1 cellular context compared by ENCODE assay signal in the genomic region with DNA sequence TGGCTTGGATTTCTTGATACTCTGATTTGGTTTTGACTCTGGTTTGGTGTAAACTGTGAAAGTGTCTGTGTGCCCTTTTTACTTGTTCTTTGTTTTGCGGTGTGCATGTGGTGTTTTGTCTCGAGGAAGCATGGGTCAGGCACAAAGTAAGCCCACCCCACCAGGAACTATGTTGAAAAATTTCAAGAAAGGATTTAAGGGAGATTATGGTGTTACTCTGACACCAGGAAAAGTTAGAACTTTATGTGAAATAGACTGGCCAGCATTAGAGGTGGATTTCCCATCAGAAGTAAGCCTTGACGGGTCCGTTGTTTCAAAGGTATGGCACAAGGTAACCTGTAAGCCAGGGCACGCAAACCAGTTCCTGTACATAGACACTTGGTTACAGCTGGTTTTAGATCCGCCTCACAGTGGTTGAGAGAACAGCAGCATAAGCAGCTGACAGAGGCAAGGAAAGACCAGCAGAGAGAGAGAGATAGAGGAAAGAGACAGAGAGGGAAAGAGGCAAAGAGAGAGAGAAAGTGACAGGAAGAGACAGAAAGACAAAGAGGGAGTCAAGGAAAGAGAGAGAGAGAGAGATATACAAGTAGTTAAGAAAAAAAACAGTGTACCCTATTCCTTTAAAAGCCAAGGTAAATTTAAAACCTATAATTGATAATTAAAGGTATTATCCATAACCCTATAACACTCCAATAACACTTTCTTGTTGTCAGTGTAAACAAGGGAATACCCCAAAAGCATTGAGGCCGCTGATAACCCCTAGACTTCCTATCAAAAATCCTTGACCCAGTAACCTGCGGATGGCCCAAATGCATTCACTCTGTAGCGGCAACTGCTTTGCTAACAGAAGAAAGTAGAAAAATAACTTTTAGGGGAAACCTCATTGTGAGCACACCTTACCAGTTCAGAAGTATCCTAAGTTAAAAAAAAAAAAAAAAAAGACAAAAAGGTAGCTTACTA.
TF ChIP-seq lines count a peak whose summit lies in the region.

No MANE protein-coding gene starts in this region.

TF ChIP-seq in HepG2, 621 proteins besides CTCF, POLR2A, EP300 and RAD21 (continued from another document):
- TF ChIP-seq RBFOX2 (IDR thresholded peaks at IDR 0.05; ENCODE audit: low read depth, low read length) (peak; percentile 33; the same call in 1 of the 2 replicates), SNAPC2 (CRISPR knock-in tag; IDR thresholded peaks at IDR 0.05) (0 out of 2 replicates have a peak, but pooled peaks have one; percentile 6), GATA4 (IDR thresholded peaks at IDR 0.05; ENCODE audit: borderline replicate concordance, low read depth) (0 out of 2 replicates have a peak, but pooled peaks have one; percentile 43), ZNF296 (CRISPR knock-in tag; conservative IDR thresholded peaks at IDR 0.05) (no peak), ZNF619 (CRISPR knock-in tag; IDR thresholded peaks at IDR 0.05) (peak; percentile 11; the same call in 1 of the 2 replicates), BCL6 (CRISPR knock-in tag; IDR thresholded peaks at IDR 0.05) (peak; percentile 53; the same call in 1 of the 2 replicates), REPIN1 (CRISPR knock-in tag; IDR thresholded peaks at IDR 0.05; ENCODE audit: borderline replicate concordance, low read depth) (no peak), SYNCRIP (IDR thresholded peaks at IDR 0.05; ENCODE audit: insufficient read depth, low read depth, low read length) (no peak), FOSL2 (CRISPR knock-in tag; IDR thresholded peaks at IDR 0.05) (no peak), ZNF841 (CRISPR knock-in tag; IDR thresholded peaks at IDR 0.05; ENCODE audit: borderline replicate concordance) (0 out of 2 replicates have a peak, but pooled peaks have one; percentile 8), YEATS4 (CRISPR knock-in tag; IDR thresholded peaks at IDR 0.05; ENCODE audit: borderline replicate concordance) (peak; percentile 37; the same call in 1 of the 2 replicates), NR2F2 (IDR thresholded peaks at IDR 0.05; ENCODE audit: borderline replicate concordance, low read depth) (peak; percentile 78; the same call in 1 of the 2 replicates), THYN1 (CRISPR knock-in tag; IDR thresholded peaks at IDR 0.05; ENCODE audit: borderline replicate concordance, low read depth) (no peak), ZNF629 (CRISPR knock-in tag; conservative IDR thresholded peaks at IDR 0.05) (peak; percentile 22; the same call in 1 of the 2 replicates)
- TF ChIP-seq, protein P1, sequence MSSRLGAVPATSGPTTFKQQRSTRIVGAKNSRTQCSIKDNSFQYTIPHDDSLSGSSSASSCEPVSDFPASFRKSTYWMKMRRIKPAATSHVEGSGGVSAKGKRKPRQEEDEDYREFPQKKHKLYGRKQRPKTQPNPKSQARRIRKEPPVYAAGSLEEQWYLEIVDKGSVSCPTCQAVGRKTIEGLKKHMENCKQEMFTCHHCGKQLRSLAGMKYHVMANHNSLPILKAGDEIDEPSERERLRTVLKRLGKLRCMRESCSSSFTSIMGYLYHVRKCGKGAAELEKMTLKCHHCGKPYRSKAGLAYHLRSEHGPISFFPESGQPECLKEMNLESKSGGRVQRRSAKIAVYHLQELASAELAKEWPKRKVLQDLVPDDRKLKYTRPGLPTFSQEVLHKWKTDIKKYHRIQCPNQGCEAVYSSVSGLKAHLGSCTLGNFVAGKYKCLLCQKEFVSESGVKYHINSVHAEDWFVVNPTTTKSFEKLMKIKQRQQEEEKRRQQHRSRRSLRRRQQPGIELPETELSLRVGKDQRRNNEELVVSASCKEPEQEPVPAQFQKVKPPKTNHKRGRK (CRISPR knock-in tag; IDR thresholded peaks at IDR 0.05) = peak; percentile 86
- TF ChIP-seq, protein P2, sequence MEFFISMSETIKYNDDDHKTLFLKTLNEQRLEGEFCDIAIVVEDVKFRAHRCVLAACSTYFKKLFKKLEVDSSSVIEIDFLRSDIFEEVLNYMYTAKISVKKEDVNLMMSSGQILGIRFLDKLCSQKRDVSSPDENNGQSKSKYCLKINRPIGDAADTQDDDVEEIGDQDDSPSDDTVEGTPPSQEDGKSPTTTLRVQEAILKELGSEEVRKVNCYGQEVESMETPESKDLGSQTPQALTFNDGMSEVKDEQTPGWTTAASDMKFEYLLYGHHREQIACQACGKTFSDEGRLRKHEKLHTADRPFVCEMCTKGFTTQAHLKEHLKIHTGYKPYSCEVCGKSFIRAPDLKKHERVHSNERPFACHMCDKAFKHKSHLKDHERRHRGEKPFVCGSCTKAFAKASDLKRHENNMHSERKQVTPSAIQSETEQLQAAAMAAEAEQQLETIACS (CRISPR knock-in tag; IDR thresholded peaks at IDR 0.05) = 0 out of 2 replicates have a peak, but pooled peaks have one; percentile 17
- TF ChIP-seq, protein P3, sequence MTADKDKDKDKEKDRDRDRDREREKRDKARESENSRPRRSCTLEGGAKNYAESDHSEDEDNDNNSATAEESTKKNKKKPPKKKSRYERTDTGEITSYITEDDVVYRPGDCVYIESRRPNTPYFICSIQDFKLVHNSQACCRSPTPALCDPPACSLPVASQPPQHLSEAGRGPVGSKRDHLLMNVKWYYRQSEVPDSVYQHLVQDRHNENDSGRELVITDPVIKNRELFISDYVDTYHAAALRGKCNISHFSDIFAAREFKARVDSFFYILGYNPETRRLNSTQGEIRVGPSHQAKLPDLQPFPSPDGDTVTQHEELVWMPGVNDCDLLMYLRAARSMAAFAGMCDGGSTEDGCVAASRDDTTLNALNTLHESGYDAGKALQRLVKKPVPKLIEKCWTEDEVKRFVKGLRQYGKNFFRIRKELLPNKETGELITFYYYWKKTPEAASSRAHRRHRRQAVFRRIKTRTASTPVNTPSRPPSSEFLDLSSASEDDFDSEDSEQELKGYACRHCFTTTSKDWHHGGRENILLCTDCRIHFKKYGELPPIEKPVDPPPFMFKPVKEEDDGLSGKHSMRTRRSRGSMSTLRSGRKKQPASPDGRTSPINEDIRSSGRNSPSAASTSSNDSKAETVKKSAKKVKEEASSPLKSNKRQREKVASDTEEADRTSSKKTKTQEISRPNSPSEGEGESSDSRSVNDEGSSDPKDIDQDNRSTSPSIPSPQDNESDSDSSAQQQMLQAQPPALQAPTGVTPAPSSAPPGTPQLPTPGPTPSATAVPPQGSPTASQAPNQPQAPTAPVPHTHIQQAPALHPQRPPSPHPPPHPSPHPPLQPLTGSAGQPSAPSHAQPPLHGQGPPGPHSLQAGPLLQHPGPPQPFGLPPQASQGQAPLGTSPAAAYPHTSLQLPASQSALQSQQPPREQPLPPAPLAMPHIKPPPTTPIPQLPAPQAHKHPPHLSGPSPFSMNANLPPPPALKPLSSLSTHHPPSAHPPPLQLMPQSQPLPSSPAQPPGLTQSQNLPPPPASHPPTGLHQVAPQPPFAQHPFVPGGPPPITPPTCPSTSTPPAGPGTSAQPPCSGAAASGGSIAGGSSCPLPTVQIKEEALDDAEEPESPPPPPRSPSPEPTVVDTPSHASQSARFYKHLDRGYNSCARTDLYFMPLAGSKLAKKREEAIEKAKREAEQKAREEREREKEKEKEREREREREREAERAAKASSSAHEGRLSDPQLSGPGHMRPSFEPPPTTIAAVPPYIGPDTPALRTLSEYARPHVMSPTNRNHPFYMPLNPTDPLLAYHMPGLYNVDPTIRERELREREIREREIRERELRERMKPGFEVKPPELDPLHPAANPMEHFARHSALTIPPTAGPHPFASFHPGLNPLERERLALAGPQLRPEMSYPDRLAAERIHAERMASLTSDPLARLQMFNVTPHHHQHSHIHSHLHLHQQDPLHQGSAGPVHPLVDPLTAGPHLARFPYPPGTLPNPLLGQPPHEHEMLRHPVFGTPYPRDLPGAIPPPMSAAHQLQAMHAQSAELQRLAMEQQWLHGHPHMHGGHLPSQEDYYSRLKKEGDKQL (CRISPR knock-in tag; IDR thresholded peaks at IDR 0.05; ENCODE audit: low read depth) = 0 out of 2 replicates have a peak, but pooled peaks have one; percentile 42
- TF ChIP-seq, protein P4, sequence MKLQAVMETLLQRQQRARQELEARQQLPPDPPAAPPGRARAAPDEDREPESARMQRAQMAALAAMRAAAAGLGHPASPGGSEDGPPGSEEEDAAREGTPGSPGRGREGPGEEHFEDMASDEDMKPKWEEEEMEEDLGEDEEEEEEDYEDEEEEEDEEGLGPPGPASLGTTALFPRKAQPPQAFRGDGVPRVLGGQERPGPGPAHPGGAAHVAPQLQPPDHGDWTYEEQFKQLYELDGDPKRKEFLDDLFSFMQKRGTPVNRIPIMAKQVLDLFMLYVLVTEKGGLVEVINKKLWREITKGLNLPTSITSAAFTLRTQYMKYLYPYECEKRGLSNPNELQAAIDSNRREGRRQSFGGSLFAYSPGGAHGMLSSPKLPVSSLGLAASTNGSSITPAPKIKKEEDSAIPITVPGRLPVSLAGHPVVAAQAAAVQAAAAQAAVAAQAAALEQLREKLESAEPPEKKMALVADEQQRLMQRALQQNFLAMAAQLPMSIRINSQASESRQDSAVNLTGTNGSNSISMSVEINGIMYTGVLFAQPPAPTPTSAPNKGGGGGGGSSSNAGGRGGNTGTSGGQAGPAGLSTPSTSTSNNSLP (IDR thresholded peaks at IDR 0.05; ENCODE audit: low read depth, low read length) = no peak
